In the genomic region with DNA sequence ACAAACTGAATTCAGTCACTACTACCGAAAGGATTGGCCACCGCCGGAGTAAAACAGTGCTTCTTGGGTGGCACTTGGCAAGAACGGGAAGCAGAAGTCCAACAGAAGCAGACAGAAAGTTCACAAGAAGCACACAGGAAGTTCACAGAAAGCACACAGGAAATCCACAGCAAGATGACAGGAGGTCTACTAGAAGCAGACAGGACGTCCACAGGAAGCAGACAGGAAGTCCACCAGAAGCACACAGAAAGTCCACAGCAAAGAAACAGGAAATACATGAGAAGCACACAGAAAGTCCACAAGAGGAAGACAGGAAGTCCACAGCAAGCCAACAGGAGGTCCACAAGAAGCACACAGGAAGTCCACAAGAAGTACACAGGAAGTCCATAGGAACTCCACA, we compare ENCODE assay signal across 1 cellular context.
TF ChIP-seq lines count a peak whose summit lies in the region.

No MANE protein-coding gene starts in this region.

TF ChIP-seq in WTC11, 78 proteins besides CTCF, POLR2A, EP300 and RAD21 (continued from another document):
- TF ChIP-seq, protein P1, sequence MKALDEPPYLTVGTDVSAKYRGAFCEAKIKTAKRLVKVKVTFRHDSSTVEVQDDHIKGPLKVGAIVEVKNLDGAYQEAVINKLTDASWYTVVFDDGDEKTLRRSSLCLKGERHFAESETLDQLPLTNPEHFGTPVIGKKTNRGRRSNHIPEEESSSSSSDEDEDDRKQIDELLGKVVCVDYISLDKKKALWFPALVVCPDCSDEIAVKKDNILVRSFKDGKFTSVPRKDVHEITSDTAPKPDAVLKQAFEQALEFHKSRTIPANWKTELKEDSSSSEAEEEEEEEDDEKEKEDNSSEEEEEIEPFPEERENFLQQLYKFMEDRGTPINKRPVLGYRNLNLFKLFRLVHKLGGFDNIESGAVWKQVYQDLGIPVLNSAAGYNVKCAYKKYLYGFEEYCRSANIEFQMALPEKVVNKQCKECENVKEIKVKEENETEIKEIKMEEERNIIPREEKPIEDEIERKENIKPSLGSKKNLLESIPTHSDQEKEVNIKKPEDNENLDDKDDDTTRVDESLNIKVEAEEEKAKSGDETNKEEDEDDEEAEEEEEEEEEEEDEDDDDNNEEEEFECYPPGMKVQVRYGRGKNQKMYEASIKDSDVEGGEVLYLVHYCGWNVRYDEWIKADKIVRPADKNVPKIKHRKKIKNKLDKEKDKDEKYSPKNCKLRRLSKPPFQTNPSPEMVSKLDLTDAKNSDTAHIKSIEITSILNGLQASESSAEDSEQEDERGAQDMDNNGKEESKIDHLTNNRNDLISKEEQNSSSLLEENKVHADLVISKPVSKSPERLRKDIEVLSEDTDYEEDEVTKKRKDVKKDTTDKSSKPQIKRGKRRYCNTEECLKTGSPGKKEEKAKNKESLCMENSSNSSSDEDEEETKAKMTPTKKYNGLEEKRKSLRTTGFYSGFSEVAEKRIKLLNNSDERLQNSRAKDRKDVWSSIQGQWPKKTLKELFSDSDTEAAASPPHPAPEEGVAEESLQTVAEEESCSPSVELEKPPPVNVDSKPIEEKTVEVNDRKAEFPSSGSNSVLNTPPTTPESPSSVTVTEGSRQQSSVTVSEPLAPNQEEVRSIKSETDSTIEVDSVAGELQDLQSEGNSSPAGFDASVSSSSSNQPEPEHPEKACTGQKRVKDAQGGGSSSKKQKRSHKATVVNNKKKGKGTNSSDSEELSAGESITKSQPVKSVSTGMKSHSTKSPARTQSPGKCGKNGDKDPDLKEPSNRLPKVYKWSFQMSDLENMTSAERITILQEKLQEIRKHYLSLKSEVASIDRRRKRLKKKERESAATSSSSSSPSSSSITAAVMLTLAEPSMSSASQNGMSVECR (CRISPR knock-in tag; IDR thresholded peaks at IDR 0.05; ENCODE audit: borderline replicate concordance), result no peak
